Comparison of ENCODE assay signal across 20 cellular contexts in the genomic region with DNA sequence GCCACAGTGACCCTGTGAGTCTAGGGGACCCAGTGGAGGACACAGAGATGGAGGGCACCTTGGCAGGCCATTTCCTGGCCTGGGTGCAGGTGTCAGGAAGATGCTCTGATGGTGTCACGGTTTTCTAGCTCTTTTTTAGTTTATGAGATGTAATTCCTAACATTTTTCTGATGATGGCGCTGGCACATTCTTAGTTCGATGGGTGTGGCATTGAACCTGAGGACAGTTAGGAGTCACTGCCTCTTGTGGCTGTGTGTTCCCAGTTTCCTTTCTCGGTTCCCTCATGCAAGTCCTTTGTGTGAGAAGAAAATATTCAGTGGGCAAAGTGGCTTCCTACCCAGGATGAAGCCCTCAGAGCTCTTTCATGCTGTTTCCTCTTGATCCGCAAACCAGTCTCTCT.
DNase-seq lines count a peak whose midpoint lies in the region; ATAC-seq, FAIRE-seq and TF ChIP-seq lines count a peak whose summit lies in the region.
"Had no signal": no experiment of that assay in that cellular context is flagged by ENCODE, and none has a peak within 500 bp of the region (broad histone marks: within the 10 kb centered on the region; RNA-seq: fewer than 3 reads in every experiment).

No MANE protein-coding gene starts in this region.

- intact Hi-C loops in HepG2 (cut with micrococcal nuclease; ENCODE audit: unreplicated experiment) (loop anchor here (10.0 kb wide), 1 partner anchor 102 kb away; no protein-coding TSS in a partner anchor), right lobe of liver (cut with DNase I) (no loop called here)

- H3K4me1 ChIP-seq in HepG2 (ENCODE audit: insufficient read depth, low read length) (peaks cover 18% of the 10 kb centered on the region), right lobe of liver (peaks cover 0 to 6% (median 3%) of the 10 kb centered on the region in 4 donors), endodermal cell (ENCODE audit: control insufficient read depth, insufficient read depth, low read length) (no peaks in the 10 kb centered on the region)

- BruUV-seq in HepG2 (replicated peaks; lab: Mats Ljungman, UMichigan), result no TSS peak

- H3K9me3 ChIP-seq in HepG2 (ENCODE audit: low read length) (no peaks in the 10 kb centered on the region), right lobe of liver (no peaks in the 10 kb centered on the region), endodermal cell (ENCODE audit: control insufficient read depth, low read length) (peaks cover 6% of the 10 kb centered on the region)

- H2AFZ ChIP-seq in HepG2 (ENCODE audit: low read length), result no peak overlapping the region

- CTCF ChIA-PET in HepG2 (lab: Yijun Ruan, JAX; ENCODE audit: low intra/inter-chr PET ratio, low total read pairs), result no interaction called here

- no peak for FAIRE-seq in HepG2 (lab: Jason Lieb, UNC)
- FAIRE-seq: A204.1, GM12878, GM18507, RCC 7860 had no signal

- H3K27ac Mint-ChIP-seq in endodermal cell, result no peak overlapping the region
- H3K27ac Mint-ChIP-seq in activated naive CD4-positive, alpha-beta T cell treated with anti-CD3 and anti-CD28 coated beads, Interleukin-2, amount 50 U/mL, for 72 hours, result no peak overlapping the region

- H3K4me3 Mint-ChIP-seq in endodermal cell, result no peak overlapping the region
- H3K4me3 Mint-ChIP-seq: CD14-positive monocyte had no signal

- H4K20me1 ChIP-seq in HepG2 (ENCODE audit: insufficient read depth, low read length), result no peaks in the 10 kb centered on the region

- ATAC-seq in HepG2 (no peak), right lobe of liver (no peak), omental fat pad (ENCODE audit: low FRiP score) (no peak), GM21447 (IDR thresholded peaks at IDR 0.05; ENCODE audit: unreplicated experiment) (no peak)
- ATAC-seq in activated naive CD4-positive, alpha-beta T cell treated with anti-CD3 and anti-CD28 coated beads, Interleukin-2, amount 50 U/mL, for 72 hours, result no peak
- ATAC-seq: GM12878 had no signal

- TF ChIP-seq CTCF in HepG2 (CRISPR knock-in tag; IDR thresholded peaks at IDR 0.05), result peak; percentile 40
- TF ChIP-seq CTCF in right lobe of liver (IDR thresholded peaks at IDR 0.05), result no peak
- peak; percentile 68 for TF ChIP-seq CTCF in endodermal cell (conservative IDR thresholded peaks at IDR 0.05)
- TF ChIP-seq CTCF in omental fat pad (IDR thresholded peaks at IDR 0.05), result no peak

- in situ Hi-C loops in HepG2 (cut with HindIII; ENCODE audit: extremely low pct_ligation_motif_present, low pct_unique_long_range_greater_than_20kb), result no loop called here

- DNase-seq in HepG2 (ENCODE audit: low spot score), result peak; percentile 6
- DNase-seq in right lobe of liver, result no peak
- DNase-seq in NCI-H69 (lab: John Stamatoyannopoulos, UW), result peak; percentile 5
- peak; percentile 76 for DNase-seq in endodermal cell
- DNase-seq in nucleus accumbens (lab: John Stamatoyannopoulos, UW), result no peak
- no peak for DNase-seq in omental fat pad (ENCODE audit: low spot score)
- no peak for DNase-seq in activated naive CD4-positive, alpha-beta T cell treated with anti-CD3 and anti-CD28 coated beads, Interleukin-2, amount 50 U/mL, for 72 hours (ENCODE audit: low spot score in 2 of 2)
- DNase-seq: COR-L47, Karpas-422, NCI-H1092 treated with DMSO at 0.1 percent for 48 hours, NCI-H1694 treated with DMSO at 0.1 percent for 48 hours, NCI-H345, NCI-H526 treated with DMSO at 0.1 percent for 48 hours, SHP77 treated with DMSO at 0.1 percent for 48 hours had no signal

- H3K4me3 ChIP-seq in HepG2 (replicated peaks in 1 of 3; ENCODE audit: insufficient read depth in 1 of 3, low read depth in 2 of 3, low read length in 3 of 3), result no peak overlapping the region
- H3K4me3 ChIP-seq in right lobe of liver, result no peak overlapping the region
- H3K4me3 ChIP-seq in endodermal cell (ENCODE audit: low read length), result no peak overlapping the region
- H3K4me3 ChIP-seq: GM12878 had no signal

- H3K36me3 Mint-ChIP-seq in endodermal cell (ENCODE audit: low read depth), result peaks cover 3% of the 10 kb centered on the region
- H3K36me3 Mint-ChIP-seq in activated naive CD4-positive, alpha-beta T cell treated with anti-CD3 and anti-CD28 coated beads, Interleukin-2, amount 50 U/mL, for 72 hours, result peaks cover 0 to 6% of the 10 kb centered on the region in 2 donors
- H3K36me3 Mint-ChIP-seq: CD14-positive monocyte had no signal

- H3K9ac ChIP-seq in HepG2 (ENCODE audit: insufficient read depth, low read depth, low read length), result no peak overlapping the region
- no peak overlapping the region for H3K9ac ChIP-seq in endodermal cell (ENCODE audit: extremely low read depth, low read length, poor library complexity, severe bottlenecking)

- H3K27ac ChIP-seq in HepG2 (ENCODE audit: extremely low read length, insufficient read depth, low read length) (no peak overlapping the region), right lobe of liver (no peak overlapping the region), endodermal cell (ENCODE audit: low read depth, low read length) (no peak overlapping the region)

- H3K27me3 Mint-ChIP-seq in endodermal cell (ENCODE audit: insufficient read depth), result peaks cover 3% of the 10 kb centered on the region

- H3K4me2 ChIP-seq in HepG2 (ENCODE audit: low read depth, low read length), result no peak overlapping the region

- H3K36me3 ChIP-seq in HepG2 (replicated peaks in 1 of 2; ENCODE audit: control insufficient read depth in 1 of 2, insufficient read depth in 2 of 2, low read length in 2 of 2) (no peaks in the 10 kb centered on the region), right lobe of liver (no peaks in the 10 kb centered on the region), endodermal cell (ENCODE audit: control insufficient read depth, insufficient read depth, low read length) (no peaks in the 10 kb centered on the region)

- TF ChIP-seq POLR2A in HepG2 (IDR thresholded peaks at IDR 0.05; ENCODE audit: insufficient read depth in 1 of 2, low read depth in 2 of 2, low read length in 2 of 2) (no peak), right lobe of liver (IDR thresholded peaks at IDR 0.05) (no peak)

- no peaks in the 10 kb centered on the region for H3K79me2 ChIP-seq in HepG2 (ENCODE audit: insufficient read depth, low read length)

- POLR2A ChIA-PET in HepG2 (lab: Yijun Ruan, JAX), result no interaction called here

- H3K9me3 Mint-ChIP-seq in endodermal cell, result peaks cover 3% of the 10 kb centered on the region
- H3K9me3 Mint-ChIP-seq in activated naive CD4-positive, alpha-beta T cell treated with anti-CD3 and anti-CD28 coated beads, Interleukin-2, amount 50 U/mL, for 72 hours, result peaks cover 5 to 7% of the 10 kb centered on the region in 2 donors

- peaks cover 10% of the 10 kb centered on the region for H3K4me1 Mint-ChIP-seq in endodermal cell
- H3K4me1 Mint-ChIP-seq: CD14-positive monocyte had no signal

- H3K27me3 ChIP-seq in HepG2 (ENCODE audit: control insufficient read depth in 1 of 2, insufficient read depth in 2 of 2, low read length in 2 of 2) (no peaks in the 10 kb centered on the region), right lobe of liver (no peaks in the 10 kb centered on the region), endodermal cell (ENCODE audit: control insufficient read depth, insufficient read depth, low read length, poor library complexity, severe bottlenecking) (no peaks in the 10 kb centered on the region)

- no peak for TF ChIP-seq RAD21 in HepG2 (CRISPR knock-in tag; IDR thresholded peaks at IDR 0.05)

- WGBS in HepG2 (ENCODE audit: low lambda C conversion rate), result 27% methylated on average over 5 of the region's 5 CpGs
- 70% methylated on average over 4 of the region's 5 CpGs for WGBS in right lobe of liver (ENCODE audit: insufficient coverage, low coverage, low lambda C conversion rate, missing lambda C conversion rate)
- WGBS in endodermal cell (ENCODE audit: insufficient coverage in 1 of 2, insufficient read length in 1 of 2), 2 experiments, result 76 to 84% methylated on average over 5 of the region's 5 CpGs

- TF ChIP-seq EP300 in HepG2 (IDR thresholded peaks at IDR 0.05; ENCODE audit: low read depth in 2 of 2, low read length in 2 of 2), result no peak
- no peak for TF ChIP-seq EP300 in HepG2 (CRISPR knock-in tag; IDR thresholded peaks at IDR 0.05; ENCODE audit: borderline replicate concordance)

TF ChIP-seq in HepG2, 621 proteins besides CTCF, POLR2A, EP300 and RAD21 (continues in another document):
- no peak for TF ChIP-seq ZBTB42 (CRISPR knock-in tag; IDR thresholded peaks at IDR 0.05)
- TF ChIP-seq ZNF567 (CRISPR knock-in tag; IDR thresholded peaks at IDR 0.05; ENCODE audit: borderline replicate concordance), result no peak
- TF ChIP-seq, protein P1, sequence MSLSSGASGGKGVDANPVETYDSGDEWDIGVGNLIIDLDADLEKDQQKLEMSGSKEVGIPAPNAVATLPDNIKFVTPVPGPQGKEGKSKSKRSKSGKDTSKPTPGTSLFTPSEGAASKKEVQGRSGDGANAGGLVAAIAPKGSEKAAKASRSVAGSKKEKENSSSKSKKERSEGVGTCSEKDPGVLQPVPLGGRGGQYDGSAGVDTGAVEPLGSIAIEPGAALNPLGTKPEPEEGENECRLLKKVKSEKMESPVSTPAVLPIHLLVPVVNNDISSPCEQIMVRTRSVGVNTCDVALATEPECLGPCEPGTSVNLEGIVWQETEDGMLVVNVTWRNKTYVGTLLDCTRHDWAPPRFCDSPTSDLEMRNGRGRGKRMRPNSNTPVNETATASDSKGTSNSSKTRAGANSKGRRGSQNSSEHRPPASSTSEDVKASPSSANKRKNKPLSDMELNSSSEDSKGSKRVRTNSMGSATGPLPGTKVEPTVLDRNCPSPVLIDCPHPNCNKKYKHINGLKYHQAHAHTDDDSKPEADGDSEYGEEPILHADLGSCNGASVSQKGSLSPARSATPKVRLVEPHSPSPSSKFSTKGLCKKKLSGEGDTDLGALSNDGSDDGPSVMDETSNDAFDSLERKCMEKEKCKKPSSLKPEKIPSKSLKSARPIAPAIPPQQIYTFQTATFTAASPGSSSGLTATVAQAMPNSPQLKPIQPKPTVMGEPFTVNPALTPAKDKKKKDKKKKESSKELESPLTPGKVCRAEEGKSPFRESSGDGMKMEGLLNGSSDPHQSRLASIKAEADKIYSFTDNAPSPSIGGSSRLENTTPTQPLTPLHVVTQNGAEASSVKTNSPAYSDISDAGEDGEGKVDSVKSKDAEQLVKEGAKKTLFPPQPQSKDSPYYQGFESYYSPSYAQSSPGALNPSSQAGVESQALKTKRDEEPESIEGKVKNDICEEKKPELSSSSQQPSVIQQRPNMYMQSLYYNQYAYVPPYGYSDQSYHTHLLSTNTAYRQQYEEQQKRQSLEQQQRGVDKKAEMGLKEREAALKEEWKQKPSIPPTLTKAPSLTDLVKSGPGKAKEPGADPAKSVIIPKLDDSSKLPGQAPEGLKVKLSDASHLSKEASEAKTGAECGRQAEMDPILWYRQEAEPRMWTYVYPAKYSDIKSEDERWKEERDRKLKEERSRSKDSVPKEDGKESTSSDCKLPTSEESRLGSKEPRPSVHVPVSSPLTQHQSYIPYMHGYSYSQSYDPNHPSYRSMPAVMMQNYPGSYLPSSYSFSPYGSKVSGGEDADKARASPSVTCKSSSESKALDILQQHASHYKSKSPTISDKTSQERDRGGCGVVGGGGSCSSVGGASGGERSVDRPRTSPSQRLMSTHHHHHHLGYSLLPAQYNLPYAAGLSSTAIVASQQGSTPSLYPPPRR (CRISPR knock-in tag; IDR thresholded peaks at IDR 0.05; ENCODE audit: borderline replicate concordance), result no peak
- TF ChIP-seq BCL6 (CRISPR knock-in tag; IDR thresholded peaks at IDR 0.05), result no peak
- no peak for TF ChIP-seq STAT5B (CRISPR knock-in tag; IDR thresholded peaks at IDR 0.05)
- TF ChIP-seq ZNF598 (CRISPR knock-in tag; IDR thresholded peaks at IDR 0.05; ENCODE audit: borderline replicate concordance), result no peak

Comparison
In these comparisons a context has a peak if more than half of its experiments do, and no peak if none do; other contexts are left out.
1. DNase-seq: peak in HepG2 (single experiment), NCI-H69 (single experiment) and endodermal cell (single experiment); none in right lobe of liver (0 of 3), nucleus accumbens (0 of 56), omental fat pad (single experiment) and activated naive CD4-positive, alpha-beta T cell treated with anti-CD3 and anti-CD28 coated beads, Interleukin-2, amount 50 U/mL, for 72 hours (0 of 2).
2. CTCF ChIP-seq: peak in HepG2 (single experiment) and endodermal cell (single experiment); none in right lobe of liver (0 of 4) and omental fat pad (0 of 3).